1 cellular context compared by ENCODE assay signal in genomic region chr10:103693070-103693811, GRCh38.
TF ChIP-seq lines count a peak whose summit lies in the region.

No MANE protein-coding gene starts in this region.

TF ChIP-seq in A549, 52 proteins besides CTCF, POLR2A, EP300 and RAD21 (continued from another document):
- TF ChIP-seq ZFP36 (IDR thresholded peaks at IDR 0.05; ENCODE audit: borderline replicate concordance, partially characterized antibody), result no peak
- TF ChIP-seq E2F6 (IDR thresholded peaks at IDR 0.05; ENCODE audit: borderline replicate concordance, low read depth), result no peak
- TF ChIP-seq MAFK (IDR thresholded peaks at IDR 0.05; ENCODE audit: partially characterized antibody), result no peak
- TF ChIP-seq TP53 (CRISPR knock-in tag; IDR thresholded peaks at IDR 0.05), result no peak
TF ChIP-seq in A549: peak in this region for 0.
